ENCODE assay signal across 7 cellular contexts in genomic region chr12:91361864-91362263, GRCh38.
DNase-seq lines count a peak whose midpoint lies in the region; ATAC-seq and TF ChIP-seq lines count a peak whose summit lies in the region.

No MANE protein-coding gene starts in this region.

- ATAC-seq in GM21786 (IDR thresholded peaks at IDR 0.05; ENCODE audit: unreplicated experiment): no peak

- intact Hi-C loops in sigmoid colon (cut with DNase I): loop anchor here (1.0 to 5.0 kb wide), 2 partner anchors 1210 to 1288 kb away; no protein-coding TSS in a partner anchor

- H3K27ac ChIP-seq in KMS-11 (no peak overlapping the region), SK-N-MC (no peak overlapping the region), sigmoid colon (no peak overlapping the region)

- no peak for TF ChIP-seq POLR2A in sigmoid colon (IDR thresholded peaks at IDR 0.05)

- H3K79me2 ChIP-seq in KMS-11 (ENCODE audit: insufficient read depth, low read depth): no peaks in the 10 kb centered on the region

- H3K27me3 ChIP-seq in KMS-11 (ENCODE audit: insufficient read depth, low read depth) (no peaks in the 10 kb centered on the region), sigmoid colon (no peaks in the 10 kb centered on the region)

- 11 to 33% methylated on average over 5 of the region's 5 CpGs for WGBS in sigmoid colon, 2 donors

- H3K9me3 ChIP-seq in SK-N-MC (ENCODE audit: low read depth, low read length) (no peaks in the 10 kb centered on the region), sigmoid colon (no peaks in the 10 kb centered on the region)

- peak; percentile 44 for TF ChIP-seq CTCF in GM12864 (IDR thresholded peaks at IDR 0.05; ENCODE audit: low read depth, low read length, missing control alignments)
- TF ChIP-seq CTCF in KMS-11 (conservative IDR thresholded peaks at IDR 0.05; ENCODE audit: low read depth, low read length): peak; percentile 62
- peak; percentile 57 for TF ChIP-seq CTCF in fibroblast of villous mesenchyme (IDR thresholded peaks at IDR 0.05; ENCODE audit: insufficient read depth, low read depth, low read length)
- TF ChIP-seq CTCF in sigmoid colon (IDR thresholded peaks at IDR 0.05): peak; percentile 37 to 61 (median 52)

- H3K4me3 ChIP-seq in GM12864 (ENCODE audit: low read depth, low read length): no peak overlapping the region
- H3K4me3 ChIP-seq in KMS-11 (IDR thresholded peaks at IDR 0.05; ENCODE audit: insufficient read depth, low read depth, low read length): no peak overlapping the region
- H3K4me3 ChIP-seq in SK-N-MC: no peak overlapping the region
- H3K4me3 ChIP-seq in fibroblast of villous mesenchyme (ENCODE audit: low read depth, low read length): no peak overlapping the region
- no peak overlapping the region for H3K4me3 ChIP-seq in sigmoid colon

- no peak for TF ChIP-seq EP300 in sigmoid colon (IDR thresholded peaks at IDR 0.05)

- DNase-seq in GM12864 (ENCODE audit: low read depth) (no peak), SK-N-MC (ENCODE audit: low read depth, low spot score) (peak; percentile 37), fibroblast of villous mesenchyme (ENCODE audit: low read depth) (peak; percentile 68), sigmoid colon (no peak)
- DNase-seq in effector CD8-positive, alpha-beta T cell (lab: John Stamatoyannopoulos, UW): no peak

- no peak overlapping the region for H2AFZ ChIP-seq in KMS-11 (ENCODE audit: low read depth)

- H3K4me1 ChIP-seq in KMS-11 (ENCODE audit: low read depth, poor library complexity, severe bottlenecking) (no peaks in the 10 kb centered on the region), sigmoid colon (peaks cover 0 to 3% (median 0%) of the 10 kb centered on the region in 4 donors)

- H3K4me2 ChIP-seq in KMS-11: no peak overlapping the region

- H4K20me1 ChIP-seq in KMS-11 (ENCODE audit: insufficient read depth): no peaks in the 10 kb centered on the region

- no peak overlapping the region for H3K9ac ChIP-seq in KMS-11
- no peak overlapping the region for H3K9ac ChIP-seq in SK-N-MC (ENCODE audit: insufficient read length)

- H3K36me3 ChIP-seq in KMS-11 (ENCODE audit: insufficient read depth) (no peaks in the 10 kb centered on the region), SK-N-MC (ENCODE audit: insufficient read depth, low read length) (no peaks in the 10 kb centered on the region), sigmoid colon (no peaks in the 10 kb centered on the region)

Comparison
In these comparisons a context has a peak if more than half of its experiments do, and no peak if none do; other contexts are left out.
1. DNase-seq: peak in SK-N-MC (single experiment) and fibroblast of villous mesenchyme (single experiment); none in GM12864 (single experiment), sigmoid colon (single experiment) and effector CD8-positive, alpha-beta T cell (single experiment).
2. Peak in every context shown above with its lines, with median percentiles within 50 percentile points of each other: CTCF ChIP-seq.